Comparison of ENCODE assay signal across 8 cellular contexts in genomic region chr1:10209905-10210810, GRCh38.
DNase-seq lines count a peak whose midpoint lies in the region; ATAC-seq and TF ChIP-seq lines count a peak whose summit lies in the region.

Gene KIF1B, plus strand, starts transcription at chr1:10210570. Its CDS starts 21,759 bp downstream, at chr1:10232329.

- peak within 1 kb of the TSS; percentile 91 for H3K4me3 ChIP-seq in AG09309 (ENCODE audit: control insufficient read depth, low read depth, low read length)

- ATAC-seq in GM18909 (IDR thresholded peaks at IDR 0.05; ENCODE audit: poor library complexity, unreplicated experiment) (peak; percentile 99), HG03175 (IDR thresholded peaks at IDR 0.05; ENCODE audit: unreplicated experiment) (peak; percentile 98)

- DNase-seq in AG09309 (ENCODE audit: low read depth) (peak; percentile 92), NCI-H345 (lab: John Stamatoyannopoulos, UW) (peak; percentile 97), iris pigment epithelial cell (ENCODE audit: low read depth) (peak; percentile 98)
- peak; percentile 95 to 96 (median 96) for DNase-seq in activated CD4-positive, CD25-positive, alpha-beta regulatory T cell (lab: John Stamatoyannopoulos, UW)
- DNase-seq in central memory CD4-positive, alpha-beta T cell = peak; percentile 95
- peak; percentile 96 for DNase-seq in stimulated activated CD4-positive, alpha-beta T cell treated with anti-CD3 and anti-CD28 coated beads, Interleukin-12 subunit alpha, Interleukin-12 subunit beta, amount 100 ng/mL, for 4 hours

- peak; percentile 95 for TF ChIP-seq CTCF in AG09309 (IDR thresholded peaks at IDR 0.05; ENCODE audit: control insufficient read depth, insufficient read depth, low read depth, low read length, missing control alignments)

Comparison
In these comparisons a context has a peak if more than half of its experiments do, and no peak if none do; other contexts are left out.
1. Peak in every context shown above with its lines: DNase-seq, ATAC-seq and H3K4me3 ChIP-seq.